ENCODE assay signal across 15 cellular contexts in the genomic region with DNA sequence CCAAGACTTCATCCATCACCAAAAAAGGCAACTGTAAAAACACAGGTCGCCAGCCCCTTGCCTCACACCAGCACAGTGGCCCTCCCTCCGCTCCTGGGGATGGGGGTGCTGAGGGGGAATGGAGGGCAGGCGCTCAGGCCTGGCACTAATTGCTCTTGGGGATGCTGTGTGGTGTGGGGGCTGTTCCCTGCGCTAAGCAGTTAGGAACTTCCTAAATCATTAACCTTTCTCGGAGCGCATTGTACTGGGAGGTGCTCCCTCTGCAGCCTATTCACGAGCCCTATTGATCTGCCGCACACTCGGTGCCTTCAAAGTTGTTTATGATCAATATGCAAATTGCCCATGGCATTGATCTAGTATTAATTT.
DNase-seq lines count a peak whose midpoint lies in the region; ATAC-seq and TF ChIP-seq lines count a peak whose summit lies in the region.
"Had no signal": no experiment of that assay in that cellular context is flagged by ENCODE, and none has a peak within 500 bp of the region (broad histone marks: within the 10 kb centered on the region; RNA-seq: fewer than 3 reads in every experiment).

No MANE protein-coding gene starts in this region.

- H3K36me3 Mint-ChIP-seq in activated naive CD8-positive, alpha-beta T cell treated with anti-CD3 and anti-CD28 coated beads for 36 hours = no peaks in the 10 kb centered on the region
- H3K36me3 Mint-ChIP-seq in activated CD4-positive, alpha-beta memory T cell treated with anti-CD3 and anti-CD28 coated beads, Interleukin-2, amount 10 ng/mL, durations not matched to agents 7 days and 5 days (ENCODE audit: low read depth) = no peaks in the 10 kb centered on the region

- peak in 3 of 8 donors; percentile 1 to 3 (median 2) for ATAC-seq in heart right ventricle
- ATAC-seq: activated CD4-positive, alpha-beta T cell treated with anti-CD3 and anti-CD28 coated beads for 36 hours; K562 had no signal

- WGBS in heart right ventricle, 2 donors = 93 to 94% methylated on average over 9 of the region's 9 CpGs

- H3K27me3 ChIP-seq in BLaER1 treated with 17β-estradiol and CSF1 and Interleukin-3, amounts not matched to agents 10 nM and 100 nM = no peaks in the 10 kb centered on the region
- H3K27me3 ChIP-seq in SJCRH30 (no peaks in the 10 kb centered on the region), heart right ventricle (no peaks in the 10 kb centered on the region)

- peaks cover 0 to 5% (median 0%) of the 10 kb centered on the region in 11 experiments; a peak in 1 of 22 replicates for H3K36me3 ChIP-seq in BLaER1 treated with 17β-estradiol and CSF1 and Interleukin-3, amounts not matched to agents 10 nM and 100 nM
- H3K36me3 ChIP-seq in SJCRH30 = no peaks in the 10 kb centered on the region
- no peaks in the 10 kb centered on the region for H3K36me3 ChIP-seq in heart right ventricle

- H3K9me3 Mint-ChIP-seq in activated naive CD8-positive, alpha-beta T cell treated with anti-CD3 and anti-CD28 coated beads for 36 hours = no peaks in the 10 kb centered on the region
- H3K9me3 Mint-ChIP-seq in activated CD4-positive, alpha-beta memory T cell treated with anti-CD3 and anti-CD28 coated beads, Interleukin-2, amount 10 ng/mL, durations not matched to agents 7 days and 5 days = no peaks in the 10 kb centered on the region
- H3K9me3 Mint-ChIP-seq: nephron progenitor cell had no signal

- intact Hi-C loops in heart right ventricle (cut with DNase I) = loop anchor here in 5 of 10 donors (5.0 to 10.0 kb wide), 4 partner anchors 87 to 343 kb away; a partner anchor contains a TSS

- H3K4me1 Mint-ChIP-seq in activated naive CD8-positive, alpha-beta T cell treated with anti-CD3 and anti-CD28 coated beads for 36 hours = peaks cover 13% of the 10 kb centered on the region
- peaks cover 21% of the 10 kb centered on the region for H3K4me1 Mint-ChIP-seq in activated CD4-positive, alpha-beta memory T cell treated with anti-CD3 and anti-CD28 coated beads, Interleukin-2, amount 10 ng/mL, durations not matched to agents 7 days and 5 days

- H3K4me3 ChIP-seq in BLaER1 treated with 17β-estradiol and CSF1 and Interleukin-3, amounts not matched to agents 10 nM and 100 nM = no peak overlapping the region
- no peak overlapping the region for H3K4me3 ChIP-seq in SJCRH30
- peak overlapping the region in 5 of 10 donors; percentile 13 to 37 (median 29) for H3K4me3 ChIP-seq in heart right ventricle
- H3K4me3 ChIP-seq: K562 had no signal

- H3K9ac ChIP-seq in BLaER1 treated with 17β-estradiol and CSF1 and Interleukin-3, amounts not matched to agents 10 nM and 100 nM = no peak overlapping the region

- POLR2A ChIA-PET in activated CD4-positive, alpha-beta memory T cell treated with anti-CD3 and anti-CD28 coated beads, Interleukin-2, amount 10 ng/mL, durations not matched to agents 7 days and 5 days (lab: Charles Lee) = no interaction called here

- H3K4me1 ChIP-seq in BLaER1 treated with 17β-estradiol and CSF1 and Interleukin-3, amounts not matched to agents 10 nM and 100 nM = peaks cover 68 to 94% (median 78%) of the 10 kb centered on the region in 10 experiments
- H3K4me1 ChIP-seq in SJCRH30 = peaks cover 8% of the 10 kb centered on the region; the same call in 1 of the 2 replicates
- H3K4me1 ChIP-seq in heart right ventricle = peaks cover 11 to 86% (median 52%) of the 10 kb centered on the region in 9 donors

- CTCF ChIA-PET in activated CD4-positive, alpha-beta memory T cell treated with anti-CD3 and anti-CD28 coated beads, Interleukin-2, amount 10 ng/mL, durations not matched to agents 7 days and 5 days (lab: Charles Lee) = interaction anchor here (3.4 to 3.5 kb wide), 2 partner anchors 8 to 16 kb away, joined by 13 to 19 read pairs; no protein-coding TSS in a partner anchor

- H3K4me3 Mint-ChIP-seq in activated naive CD8-positive, alpha-beta T cell treated with anti-CD3 and anti-CD28 coated beads for 36 hours = no peak overlapping the region
- H3K4me3 Mint-ChIP-seq in activated CD4-positive, alpha-beta memory T cell treated with anti-CD3 and anti-CD28 coated beads, Interleukin-2, amount 10 ng/mL, durations not matched to agents 7 days and 5 days = no peak overlapping the region
- H3K4me3 Mint-ChIP-seq: activated CD4-positive, alpha-beta T cell treated with anti-CD3 and anti-CD28 coated beads for 36 hours; activated T-helper 1 cell treated with anti-CD3 and anti-CD28 coated beads, Interleukin-12 subunit alpha, Interleukin-12 subunit beta, Interleukin-2, Interleukin-4 antibody, amounts not matched to agents 30 ng/mL and 10 ng/mL and 1 ng/mL, durations not matched to agents 14 hours and 24 hours and 36 hours; nephron progenitor cell had no signal

- H4K20me1 ChIP-seq in BLaER1 treated with 17β-estradiol and CSF1 and Interleukin-3, amounts not matched to agents 10 nM and 100 nM = peaks cover 0 to 63% (median 0%) of the 10 kb centered on the region in 11 experiments; a peak in 7 of 22 replicates

- H3K4me2 ChIP-seq in BLaER1 treated with 17β-estradiol and CSF1 and Interleukin-3, amounts not matched to agents 10 nM and 100 nM = peak overlapping the region; percentile 14 to 79 (median 66); a peak in 18 of 22 replicates

- H3K27ac ChIP-seq in BLaER1 treated with 17β-estradiol and CSF1 and Interleukin-3, amounts not matched to agents 10 nM and 100 nM = no peak overlapping the region; a peak in 1 of 22 replicates
- H3K27ac ChIP-seq in SJCRH30 = peak overlapping the region; percentile 45; the same call in 1 of the 2 replicates
- peak overlapping the region; percentile 51 to 84 (median 71) for H3K27ac ChIP-seq in heart right ventricle

- H3K27me3 Mint-ChIP-seq in activated naive CD8-positive, alpha-beta T cell treated with anti-CD3 and anti-CD28 coated beads for 36 hours = peaks cover 28% of the 10 kb centered on the region
- peaks cover 3% of the 10 kb centered on the region for H3K27me3 Mint-ChIP-seq in activated CD4-positive, alpha-beta memory T cell treated with anti-CD3 and anti-CD28 coated beads, Interleukin-2, amount 10 ng/mL, durations not matched to agents 7 days and 5 days
- H3K27me3 Mint-ChIP-seq: activated CD4-positive, alpha-beta T cell treated with anti-CD3 and anti-CD28 coated beads for 36 hours had no signal

- TF ChIP-seq CTCF in heart right ventricle (IDR thresholded peaks at IDR 0.05) = no peak

- no peak for DNase-seq in SJCRH30
- DNase-seq in heart right ventricle = no peak
- DNase-seq in retina = peak; percentile 58
- DNase-seq in NCI-H1436 (lab: John Stamatoyannopoulos, UW) = no peak
- DNase-seq in activated naive CD8-positive, alpha-beta T cell treated with anti-CD3 and anti-CD28 coated beads for 36 hours = no peak
- DNase-seq in activated CD4-positive, alpha-beta memory T cell treated with anti-CD3 and anti-CD28 coated beads, Interleukin-2, amount 10 ng/mL, durations not matched to agents 7 days and 5 days = no peak
- no peak for DNase-seq in NCI-H187 treated with DMSO at 0.1 percent for 48 hours (lab: John Stamatoyannopoulos, UW)
- DNase-seq: activated CD4-positive, alpha-beta T cell treated with anti-CD3 and anti-CD28 coated beads for 36 hours; islet precursor cell; NCI-H1930; nephron progenitor cell; NK-92 treated with Interleukin-12 subunit alpha and Interleukin-12 subunit beta, amount 100 ng/mL, for 24 hours had no signal

- H3K9me3 ChIP-seq in BLaER1 treated with 17β-estradiol and CSF1 and Interleukin-3, amounts not matched to agents 10 nM and 100 nM (replicated peaks in 1 of 11) = no peaks in the 10 kb centered on the region
- H3K9me3 ChIP-seq in SJCRH30 (replicated peaks) (no peaks in the 10 kb centered on the region), heart right ventricle (no peaks in the 10 kb centered on the region)

- no peak overlapping the region for H3K27ac Mint-ChIP-seq in activated naive CD8-positive, alpha-beta T cell treated with anti-CD3 and anti-CD28 coated beads for 36 hours
- H3K27ac Mint-ChIP-seq in activated CD4-positive, alpha-beta memory T cell treated with anti-CD3 and anti-CD28 coated beads, Interleukin-2, amount 10 ng/mL, durations not matched to agents 7 days and 5 days = no peak overlapping the region
- H3K27ac Mint-ChIP-seq: activated CD4-positive, alpha-beta T cell treated with anti-CD3 and anti-CD28 coated beads for 36 hours; activated T-helper 1 cell treated with anti-CD3 and anti-CD28 coated beads, Interleukin-12 subunit alpha, Interleukin-12 subunit beta, Interleukin-2, Interleukin-4 antibody, amounts not matched to agents 30 ng/mL and 10 ng/mL and 1 ng/mL, durations not matched to agents 14 hours and 24 hours and 36 hours had no signal

Comparison
In these comparisons a context has a peak if more than half of its experiments do, and no peak if none do; other contexts are left out.
1. H3K27ac ChIP-seq: peak in SJCRH30 (single experiment) and heart right ventricle (10 of 10); none in BLaER1 treated with 17β-estradiol and CSF1 and Interleukin-3, amounts not matched to agents 10 nM and 100 nM (0 of 11).